Comparison of ENCODE assay signal across 19 cellular contexts in the genomic region with DNA sequence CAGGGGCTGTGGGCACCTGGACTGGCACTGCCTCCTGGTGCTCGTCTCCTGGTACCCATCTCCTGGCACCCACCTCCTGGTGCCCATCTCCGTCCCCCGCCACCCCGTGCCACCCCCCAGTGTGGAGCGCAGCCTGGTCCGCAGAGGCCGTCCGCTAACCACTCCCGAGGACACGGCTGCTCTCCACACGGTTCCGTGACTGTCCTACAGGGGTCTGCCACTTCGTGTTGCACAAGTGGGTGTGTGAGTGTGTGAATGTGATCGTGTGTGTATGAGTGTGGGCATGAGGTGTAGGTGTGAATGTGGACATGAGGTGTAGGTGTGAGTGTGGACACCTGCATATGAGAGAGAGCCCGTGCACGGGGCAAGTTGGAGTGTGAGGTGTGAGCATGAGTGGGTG.
DNase-seq lines count a peak whose midpoint lies in the region; ATAC-seq, FAIRE-seq and TF ChIP-seq lines count a peak whose summit lies in the region.
"Had no signal": no experiment of that assay in that cellular context is flagged by ENCODE, and none has a peak within 500 bp of the region (broad histone marks: within the 10 kb centered on the region; RNA-seq: fewer than 3 reads in every experiment).

No MANE protein-coding gene starts in this region.

- no peak for TF ChIP-seq CTCF in H1 (IDR thresholded peaks at IDR 0.05; ENCODE audit: control extremely low read depth in 1 of 3, insufficient read depth in 1 of 3, low read depth in 1 of 3, low read length in 3 of 3)
- no peak for TF ChIP-seq CTCF in osteoblast (IDR thresholded peaks at IDR 0.05; ENCODE audit: extremely low read depth, low read depth, low read length)
- no peak for TF ChIP-seq CTCF in upper lobe of right lung (IDR thresholded peaks at IDR 0.05)

- POLR2A ChIA-PET in H1 (lab: Charles Lee; ENCODE audit: partially characterized antibody): no interaction called here

- H3K18ac ChIP-seq in H1 (ENCODE audit: extremely low read depth, low read length): no peak overlapping the region; the same call in 1 of the 2 replicates

- H3K36me3 Mint-ChIP-seq in activated CD8-positive, alpha-beta memory T cell treated with anti-CD3 and anti-CD28 coated beads, Interleukin-2, amount 10 ng/mL, durations not matched to agents 7 days and 5 days: no peaks in the 10 kb centered on the region

- no peak overlapping the region for H2AK5ac ChIP-seq in H1 (ENCODE audit: low read depth, low read length)

- peak overlapping the region; percentile 60; the same call in 1 of the 2 replicates for H2BK12ac ChIP-seq in H1 (ENCODE audit: low read depth, low read length)

- DNase-seq in activated CD8-positive, alpha-beta memory T cell treated with anti-CD3 and anti-CD28 coated beads for 24 hours: peak; percentile 40
- DNase-seq in activated CD8-positive, alpha-beta memory T cell treated with anti-CD3 and anti-CD28 coated beads, Interleukin-2, amount 10 ng/mL, durations not matched to agents 7 days and 5 days: no peak
- DNase-seq in H1 (ENCODE audit: low read depth in 1 of 2, low spot score in 2 of 2) (peak in 1 of 2 experiments; percentile 24), osteoblast (ENCODE audit: insufficient read length, low spot score, missing footprints) (peak; percentile 42), upper lobe of right lung (peak; percentile 55), Kasumi-1 (lab: John Stamatoyannopoulos, UW) (no peak)
- DNase-seq: 8988T, C1 segment of cervical spinal cord, EL, HCEC 1CT, NCI-H1048, NCI-H1694, NCI-H2107, NCI-H226, NCI-H526 treated with DMSO at 0.1 percent for 48 hours, OCI-M1, RPMI8226 had no signal

- H3K4ac ChIP-seq in H1 (replicated peaks; ENCODE audit: insufficient read length, low read depth, low read length): no peak overlapping the region

- H2BK15ac ChIP-seq in H1 (ENCODE audit: low read length): peak overlapping the region; percentile 92; the same call in 1 of the 2 replicates

- CTCF ChIA-PET in activated CD8-positive, alpha-beta memory T cell treated with anti-CD3 and anti-CD28 coated beads, Interleukin-2, amount 10 ng/mL, durations not matched to agents 7 days and 5 days (lab: Charles Lee): no interaction called here
- CTCF ChIA-PET in H1 (lab: Charles Lee; ENCODE audit: partially characterized antibody): no interaction called here

- no peak overlapping the region for H3K14ac ChIP-seq in H1 (ENCODE audit: insufficient read length)

- H2BK20ac ChIP-seq in H1 (ENCODE audit: low read length): no peak overlapping the region

- no peak for FAIRE-seq in H1 (lab: Jason Lieb, UNC)

- H4K91ac ChIP-seq in H1 (replicated peaks; ENCODE audit: insufficient read length, low read length): no peak overlapping the region

- H3K27ac ChIP-seq in H1 (ENCODE audit: low read depth, low read length) (no peak overlapping the region), osteoblast (ENCODE audit: low read depth, low read length) (no peak overlapping the region), upper lobe of right lung (no peak overlapping the region)

- H2AFZ ChIP-seq in H1 (ENCODE audit: low read length) (no peak overlapping the region), osteoblast (ENCODE audit: low read length) (no peak overlapping the region)

- no peak overlapping the region for H3K23ac ChIP-seq in H1 (ENCODE audit: insufficient read length)

- ATAC-seq in activated CD8-positive, alpha-beta memory T cell treated with anti-CD3 and anti-CD28 coated beads, Interleukin-2, amount 10 ng/mL, durations not matched to agents 7 days and 5 days: no peak
- no peak for ATAC-seq in upper lobe of right lung
- no peak for ATAC-seq in HG03108 (IDR thresholded peaks at IDR 0.05; ENCODE audit: unreplicated experiment)
- ATAC-seq in GM21528 (IDR thresholded peaks at IDR 0.05; ENCODE audit: low FRiP score, unreplicated experiment): no peak

- intact Hi-C loops in upper lobe of right lung (cut with DNase I): no loop called here

- H3K79me1 ChIP-seq in H1 (ENCODE audit: low read depth, low read length): no peaks in the 10 kb centered on the region

- H3K9me3 ChIP-seq in H1 (ENCODE audit: insufficient read depth in 2 of 2, low read depth in 1 of 2, low read length in 1 of 2): no peaks in the 10 kb centered on the region
- H3K9me3 ChIP-seq in osteoblast (ENCODE audit: low read depth, low read length): no peaks in the 10 kb centered on the region
- H3K9me3 ChIP-seq in upper lobe of right lung: no peaks in the 10 kb centered on the region

- no peak overlapping the region for H4K8ac ChIP-seq in H1 (ENCODE audit: extremely low read depth, insufficient read depth, low read length)

- TF ChIP-seq POLR2A in H1 (IDR thresholded peaks at IDR 0.05; ENCODE audit: control extremely low read depth in 1 of 2, low read depth in 2 of 2, low read length in 2 of 2): no peak

- H3K4me2 ChIP-seq in H1 (ENCODE audit: insufficient read depth in 1 of 2, low read depth in 2 of 2, low read length in 2 of 2) (no peak overlapping the region), osteoblast (ENCODE audit: insufficient read depth, low read length) (no peak overlapping the region)

- peaks cover 5 to 9% (median 8%) of the 10 kb centered on the region in 4 experiments; a peak in 5 of 7 replicates for H3K4me1 ChIP-seq in H1 (replicated peaks in 1 of 4; ENCODE audit: control insufficient read depth in 3 of 4, insufficient read depth in 4 of 4, low read length in 3 of 4)
- no peaks in the 10 kb centered on the region for H3K4me1 ChIP-seq in osteoblast (ENCODE audit: insufficient read depth, low read length)
- H3K4me1 ChIP-seq in upper lobe of right lung: peaks cover 15% of the 10 kb centered on the region

- H3K27ac Mint-ChIP-seq in activated CD8-positive, alpha-beta memory T cell treated with anti-CD3 and anti-CD28 coated beads, Interleukin-2, amount 10 ng/mL, durations not matched to agents 7 days and 5 days: no peak overlapping the region

- H3K9ac ChIP-seq in H1 (replicated peaks in 1 of 4; ENCODE audit: extremely low read depth in 1 of 4, low read depth in 3 of 4, low read length in 3 of 4): no peak overlapping the region

- H3K9me3 Mint-ChIP-seq in activated CD8-positive, alpha-beta memory T cell treated with anti-CD3 and anti-CD28 coated beads, Interleukin-2, amount 10 ng/mL, durations not matched to agents 7 days and 5 days (ENCODE audit: low read depth): no peaks in the 10 kb centered on the region

- H3K79me2 ChIP-seq in H1 (ENCODE audit: control insufficient read depth in 1 of 2, insufficient read depth in 2 of 2, low read length in 2 of 2): no peaks in the 10 kb centered on the region
- no peaks in the 10 kb centered on the region for H3K79me2 ChIP-seq in osteoblast (ENCODE audit: insufficient read depth, low read length)

- no peak for TF ChIP-seq RAD21 in H1 (IDR thresholded peaks at IDR 0.05 in 1 of 2, conservative IDR thresholded peaks at IDR 0.05 in 1 of 2; ENCODE audit: low read depth in 2 of 2, low read length in 2 of 2)

- no peak overlapping the region for H2BK5ac ChIP-seq in H1 (ENCODE audit: low read depth, low read length)

- no peak for TF ChIP-seq EP300 in H1 (IDR thresholded peaks at IDR 0.05; ENCODE audit: borderline replicate concordance in 1 of 2, low read depth in 2 of 2, low read length in 2 of 2)

- H3K4me3 Mint-ChIP-seq in activated CD8-positive, alpha-beta memory T cell treated with anti-CD3 and anti-CD28 coated beads, Interleukin-2, amount 10 ng/mL, durations not matched to agents 7 days and 5 days: no peak overlapping the region

- peaks cover 2% of the 10 kb centered on the region for H3K4me1 Mint-ChIP-seq in activated CD8-positive, alpha-beta memory T cell treated with anti-CD3 and anti-CD28 coated beads, Interleukin-2, amount 10 ng/mL, durations not matched to agents 7 days and 5 days

- H3K36me3 ChIP-seq in H1 (ENCODE audit: control insufficient read depth in 2 of 4, insufficient read depth in 4 of 4, low read length in 3 of 4) (no peaks in the 10 kb centered on the region), osteoblast (ENCODE audit: insufficient read depth, low read length) (no peaks in the 10 kb centered on the region), upper lobe of right lung (no peaks in the 10 kb centered on the region)

- H4K5ac ChIP-seq in H1 (ENCODE audit: insufficient read length, low read depth, low read length): no peak overlapping the region

- no peak overlapping the region for H2BK120ac ChIP-seq in H1 (replicated peaks; ENCODE audit: low read depth, low read length)

- peaks cover 3% of the 10 kb centered on the region for H3K27me3 Mint-ChIP-seq in activated CD8-positive, alpha-beta memory T cell treated with anti-CD3 and anti-CD28 coated beads, Interleukin-2, amount 10 ng/mL, durations not matched to agents 7 days and 5 days

- no peak overlapping the region for H3K56ac ChIP-seq in H1 (replicated peaks; ENCODE audit: insufficient read length, low read depth, low read length)

- 84% methylated on average over 15 of the region's 16 CpGs; no CpG with 5 or more reads in 1 of the 2 experiments for WGBS in H1 (ENCODE audit: extremely low coverage in 1 of 2, insufficient coverage in 1 of 2, insufficient read length in 1 of 2, insufficient replicate concordance in 2 of 2, low coverage in 1 of 2, low lambda C conversion rate in 2 of 2, missing lambda C conversion rate in 1 of 2), 2 experiments

- H3K27me3 ChIP-seq in H1 (replicated peaks in 1 of 4; ENCODE audit: control insufficient read depth in 3 of 4, extremely low read depth in 1 of 4, insufficient read depth in 3 of 4, low read length in 3 of 4): no peaks in the 10 kb centered on the region
- no peaks in the 10 kb centered on the region for H3K27me3 ChIP-seq in osteoblast (ENCODE audit: insufficient read depth, low read length)
- H3K27me3 ChIP-seq in upper lobe of right lung: no peaks in the 10 kb centered on the region

- H3K4me3 ChIP-seq in H1 (ENCODE audit: extremely low read depth in 1 of 4, insufficient read depth in 2 of 4, low read depth in 3 of 4, low read length in 4 of 4) (no peak overlapping the region), osteoblast (ENCODE audit: insufficient read depth, low read length) (no peak overlapping the region), upper lobe of right lung (no peak overlapping the region)

- H4K20me1 ChIP-seq in H1 (replicated peaks in 1 of 2; ENCODE audit: control insufficient read depth in 1 of 2, insufficient read depth in 2 of 2, low read length in 2 of 2) (no peaks in the 10 kb centered on the region), osteoblast (ENCODE audit: insufficient read depth, low read length) (no peaks in the 10 kb centered on the region)

- H3K23me2 ChIP-seq in H1 (ENCODE audit: low read depth, low read length): no peaks in the 10 kb centered on the region

TF ChIP-seq in H1, 55 proteins besides CTCF, POLR2A, EP300 and RAD21 (continues in another document):
- no peak for TF ChIP-seq RXRA (IDR thresholded peaks at IDR 0.05; ENCODE audit: insufficient read depth, low read depth, low read length)
- TF ChIP-seq MAFK (IDR thresholded peaks at IDR 0.05; ENCODE audit: low read depth, low read length): no peak
- TF ChIP-seq SP4 (IDR thresholded peaks at IDR 0.05; ENCODE audit: low read length): no peak
- no peak for TF ChIP-seq BRCA1 (IDR thresholded peaks at IDR 0.05; ENCODE audit: low read depth, low read length)
- TF ChIP-seq, protein P1, sequence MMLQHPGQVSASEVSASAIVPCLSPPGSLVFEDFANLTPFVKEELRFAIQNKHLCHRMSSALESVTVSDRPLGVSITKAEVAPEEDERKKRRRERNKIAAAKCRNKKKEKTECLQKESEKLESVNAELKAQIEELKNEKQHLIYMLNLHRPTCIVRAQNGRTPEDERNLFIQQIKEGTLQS (IDR thresholded peaks at IDR 0.05; ENCODE audit: insufficient read depth, low read depth, low read length): no peak

Comparison
In these comparisons a context has a peak if more than half of its experiments do, and no peak if none do; other contexts are left out.
1. DNase-seq: peak in activated CD8-positive, alpha-beta memory T cell treated with anti-CD3 and anti-CD28 coated beads for 24 hours (single experiment), osteoblast (single experiment) and upper lobe of right lung (single experiment); none in activated CD8-positive, alpha-beta memory T cell treated with anti-CD3 and anti-CD28 coated beads, Interleukin-2, amount 10 ng/mL, durations not matched to agents 7 days and 5 days (single experiment) and Kasumi-1 (0 of 2).